20 cellular contexts compared by ENCODE assay signal in genomic region chr15:100284701-100285100, GRCh38. TPM values are rescaled to one million over a fixed set of nuclear protein-coding genes. Genes with fewer than 3 reads are reported as not detected.
DNase-seq lines count a peak whose midpoint lies in the region; ATAC-seq, FAIRE-seq and TF ChIP-seq lines count a peak whose summit lies in the region.
"Had no signal": no experiment of that assay in that cellular context is flagged by ENCODE, and none has a peak within 500 bp of the region (broad histone marks: within the 10 kb centered on the region; RNA-seq: fewer than 3 reads in every experiment).

No MANE protein-coding gene starts in this region.

- 15% methylated on average over 6 of the region's 6 CpGs for WGBS in liver
- WGBS in small intestine, 3 donors = 16 to 38% (median 31%) methylated on average over 6 of the region's 6 CpGs

- H3K4me1 ChIP-seq in liver (ENCODE audit: control insufficient read depth in 4 of 4, insufficient read depth in 4 of 4, low read length in 3 of 4) (peaks cover 3 to 26% (median 16%) of the 10 kb centered on the region in 4 donors), small intestine (ENCODE audit: control insufficient read depth in 2 of 2, insufficient read depth in 1 of 2, low read depth in 1 of 2, low read length in 1 of 2) (no peaks in the 10 kb centered on the region), A673 (ENCODE audit: insufficient read depth, low read length, poor library complexity, severe bottlenecking) (no peaks in the 10 kb centered on the region)
- H3K4me1 ChIP-seq: BLaER1 treated with 17β-estradiol and CSF1 and Interleukin-3, amounts not matched to agents 10 nM and 100 nM had no signal

- H3K27ac ChIP-seq in liver (ENCODE audit: low read depth in 1 of 2, low read length in 2 of 2) (peak overlapping the region; percentile 46 to 50), small intestine (ENCODE audit: low read depth in 1 of 2, low read length in 1 of 2) (no peak overlapping the region), coronary artery (no peak overlapping the region), A673 (ENCODE audit: low read depth, low read length, poor library complexity, severe bottlenecking) (no peak overlapping the region)
- H3K27ac ChIP-seq: 22Rv1; BLaER1 treated with 17β-estradiol and CSF1 and Interleukin-3, amounts not matched to agents 10 nM and 100 nM had no signal

- no peaks in the 10 kb centered on the region for H3K9me3 ChIP-seq in liver (ENCODE audit: control insufficient read depth in 4 of 4, low read length in 3 of 4)
- H3K9me3 ChIP-seq in small intestine (ENCODE audit: control insufficient read depth, low read depth) = no peaks in the 10 kb centered on the region
- peaks cover 15% of the 10 kb centered on the region for H3K9me3 ChIP-seq in A673 (ENCODE audit: low read depth, low read length, poor library complexity, severe bottlenecking)

- BruUV-seq in A673 (replicated peaks; lab: Mats Ljungman, UMichigan) = no TSS peak

- H3K4me3 ChIP-seq in liver (ENCODE audit: low read depth in 1 of 3, low read length in 3 of 3) = no peak overlapping the region
- H3K4me3 ChIP-seq in small intestine (ENCODE audit: low read depth in 1 of 2, low read length in 2 of 2) = no peak overlapping the region
- no peak overlapping the region for H3K4me3 ChIP-seq in coronary artery
- no peak overlapping the region for H3K4me3 ChIP-seq in A673 (ENCODE audit: low read depth, low read length, poor library complexity, severe bottlenecking)
- H3K4me3 ChIP-seq: BLaER1 treated with 17β-estradiol and CSF1 and Interleukin-3, amounts not matched to agents 10 nM and 100 nM had no signal

- TF ChIP-seq RAD21 in liver (IDR thresholded peaks at IDR 0.05) = peak; percentile 37 to 47

- peak; percentile 1 for DNase-seq in DMS 273 (lab: John Stamatoyannopoulos, UW; ENCODE audit: unreplicated experiment)
- DNase-seq in DMS 273 treated with DMSO at 0.1 percent for 48 hours (lab: John Stamatoyannopoulos, UW) = no peak
- peak; percentile 8 for DNase-seq in small intestine
- DNase-seq in coronary artery (ENCODE audit: low spot score) = no peak
- no peak for DNase-seq in NCI-H1092 (lab: John Stamatoyannopoulos, UW)
- DNase-seq in A673 (ENCODE audit: low spot score) = no peak
- DNase-seq: activated CD4-positive, alpha-beta memory T cell treated with anti-CD3 and anti-CD28 coated beads, Interleukin-2, amount 10 ng/mL, durations not matched to agents 7 days and 5 days; activated naive CD8-positive, alpha-beta T cell treated with anti-CD3 and anti-CD28 coated beads, Interleukin-2, amount 50 U/mL, for 24 hours; central memory CD4-positive, alpha-beta T cell; DMS79; effector memory CD8-positive, alpha-beta T cell; mesendoderm; MM.1S; NCI-H187; NCI-H510A had no signal

- no peak for TF ChIP-seq CTCF in liver (IDR thresholded peaks at IDR 0.05; ENCODE audit: low read depth, low read length, missing input control)
- TF ChIP-seq CTCF in coronary artery (IDR thresholded peaks at IDR 0.05) = no peak
- no peak for TF ChIP-seq CTCF in A673 (conservative IDR thresholded peaks at IDR 0.05; ENCODE audit: low read depth, low read length)

- H3K27me3 ChIP-seq in liver (ENCODE audit: control insufficient read depth in 4 of 4, insufficient read depth in 4 of 4, low read length in 3 of 4) (no peaks in the 10 kb centered on the region), small intestine (ENCODE audit: control insufficient read depth in 2 of 2, insufficient read depth in 2 of 2, low read length in 2 of 2) (no peaks in the 10 kb centered on the region), A673 (replicated peaks; ENCODE audit: insufficient read depth, low read depth, low read length, poor library complexity) (no peaks in the 10 kb centered on the region)
- H3K27me3 ChIP-seq: BLaER1 treated with 17β-estradiol and CSF1 and Interleukin-3, amounts not matched to agents 10 nM and 100 nM had no signal

- no peak overlapping the region for H3K9ac ChIP-seq in liver (ENCODE audit: low read depth in 1 of 2, low read length in 2 of 2)
- H3K9ac ChIP-seq: BLaER1 treated with 17β-estradiol and CSF1 and Interleukin-3, amounts not matched to agents 10 nM and 100 nM had no signal

- CTCF ChIA-PET in A673 (lab: Charles Lee) = no interaction called here

- intact Hi-C loops in A673 (cut with micrococcal nuclease; ENCODE audit: unreplicated experiment) = no loop called here

- POLR2A ChIA-PET in A673 (lab: Charles Lee; ENCODE audit: low non-redundant PET) = no interaction called here

- FAIRE-seq in small intestine (lab: Jason Lieb, UNC) = no peak

- peak; percentile 29 for ATAC-seq in esophagus mucosa
- ATAC-seq: activated naive CD8-positive, alpha-beta T cell treated with anti-CD3 and anti-CD28 coated beads, Interleukin-2, amount 50 U/mL, for 24 hours; activated T-helper 17 cell treated with anti-CD3 and anti-CD28 coated beads, Interleukin-2, amount 50 U/mL, for 72 hours; effector memory CD8-positive, alpha-beta T cell had no signal

- H3K36me3 ChIP-seq in liver (ENCODE audit: control insufficient read depth in 4 of 4, insufficient read depth in 3 of 4, low read depth in 1 of 4, low read length in 3 of 4) = peaks cover 0 to 2% (median 0%) of the 10 kb centered on the region in 4 donors
- no peaks in the 10 kb centered on the region for H3K36me3 ChIP-seq in small intestine (ENCODE audit: control insufficient read depth in 2 of 2, insufficient read depth in 2 of 2, low read length in 2 of 2)
- no peaks in the 10 kb centered on the region for H3K36me3 ChIP-seq in A673 (ENCODE audit: insufficient read depth, low read length, poor library complexity, severe bottlenecking)
- H3K36me3 ChIP-seq: BLaER1 treated with 17β-estradiol and CSF1 and Interleukin-3, amounts not matched to agents 10 nM and 100 nM had no signal

TF ChIP-seq in liver, 16 proteins besides CTCF, POLR2A, EP300 and RAD21:
- TF ChIP-seq ATF3 (IDR thresholded peaks at IDR 0.05) (peak; percentile 65), GABPA (IDR thresholded peaks at IDR 0.05 in 1 of 2, conservative IDR thresholded peaks at IDR 0.05 in 1 of 2) (no peak), JUND (IDR thresholded peaks at IDR 0.05) (peak; percentile 72 to 74), NR2F2 (IDR thresholded peaks at IDR 0.05) (peak; percentile 82), EGR1 (IDR thresholded peaks at IDR 0.05; ENCODE audit: low read depth in 2 of 2) (peak; percentile 48 to 64), HNF4G (IDR thresholded peaks at IDR 0.05) (peak; percentile 53), ZBTB33 (IDR thresholded peaks at IDR 0.05) (peak; percentile 48), RXRA (IDR thresholded peaks at IDR 0.05) (peak; percentile 76 to 81), HNF4A (conservative IDR thresholded peaks at IDR 0.05) (peak; percentile 78 to 81), REST (IDR thresholded peaks at IDR 0.05) (no peak), FOXA2 (IDR thresholded peaks at IDR 0.05) (no peak), SP1 (IDR thresholded peaks at IDR 0.05) (peak; percentile 40)

RNA-seq across cellular contexts. Expression of gene ADAMTS17, which starts 57.1 kb away (rescaled TPM):
- total RNA-seq in esophagus mucosa (4.0 TPM), liver (10 to 100 TPM in 1 of 2 donors, under 1 TPM in 1; 0.28 to 46.9 TPM), A673 (2021) (0.15 TPM in 1 of 2 replicates, not detected in the other)
- polyA plus RNA-seq in liver (10 to 100 TPM in 1 of 2 donors, 1 to 10 TPM in 1; 6.5 to 11.6 TPM), small intestine (1 to 10 TPM in 1 of 3 donors, under 1 TPM in 2; 0.45 to 1.9 (median 0.54) TPM)

Comparison
In these comparisons a context has a peak if more than half of its experiments do, and no peak if none do; other contexts are left out.
1. DNase-seq: peak in DMS 273 (single experiment) and small intestine (single experiment); none in DMS 273 treated with DMSO at 0.1 percent for 48 hours (single experiment), coronary artery (single experiment), NCI-H1092 (single experiment) and A673 (single experiment).
2. H3K27ac ChIP-seq: peak in liver (2 of 2); none in small intestine (0 of 2), coronary artery (0 of 2) and A673 (single experiment).